ENCODE assay signal across 1 cellular context in genomic region chr6:48135352-48136084, GRCh38.
TF ChIP-seq lines count a peak whose summit lies in the region.

No MANE protein-coding gene starts in this region.

TF ChIP-seq in IMR-90, 13 proteins besides CTCF, POLR2A, EP300 and RAD21 (continued from another document):
- TF ChIP-seq MXI1 (IDR thresholded peaks at IDR 0.05; ENCODE audit: borderline replicate concordance, low read depth, low read length) (no peak), ELK1 (IDR thresholded peaks at IDR 0.05; ENCODE audit: borderline replicate concordance, low read depth, low read length) (no peak), FOS (IDR thresholded peaks at IDR 0.05; ENCODE audit: low read depth, low read length) (no peak), SMC3 (IDR thresholded peaks at IDR 0.05; ENCODE audit: low read depth, low read length) (no peak), RCOR1 (IDR thresholded peaks at IDR 0.05; ENCODE audit: insufficient replicate concordance, low read length) (no peak), USF2 (IDR thresholded peaks at IDR 0.05; ENCODE audit: low read depth, low read length) (no peak), MAFK (IDR thresholded peaks at IDR 0.05; ENCODE audit: low read depth, low read length) (no peak)
